In the genomic region with DNA sequence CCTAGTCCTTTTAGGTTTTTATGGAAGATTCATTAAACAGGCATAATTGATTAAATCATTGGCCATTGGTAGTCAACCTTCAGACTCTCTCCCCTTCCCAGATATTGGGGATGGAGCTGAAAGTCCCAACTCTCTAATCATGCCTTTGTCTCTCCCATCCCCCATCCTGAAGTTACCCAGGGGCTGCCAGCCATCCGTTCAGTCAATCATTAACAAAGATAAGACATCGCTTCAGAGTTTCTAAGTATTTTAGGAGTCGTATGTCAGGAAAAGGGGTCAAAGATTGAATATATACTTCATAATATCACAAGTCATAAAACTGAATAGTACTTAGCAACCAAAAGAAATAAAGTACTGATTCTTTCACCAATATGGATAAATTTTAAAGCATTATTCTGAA, we compare ENCODE assay signal across 13 cellular contexts.
"Had no signal": no experiment of that assay in that cellular context is flagged by ENCODE, and none has a peak within 500 bp of the region (broad histone marks: within the 10 kb centered on the region; RNA-seq: fewer than 3 reads in every experiment).

No MANE protein-coding gene starts in this region.

- DNase-seq: activated CD4-positive, alpha-beta T cell treated with anti-CD3 and anti-CD28 coated beads, Interleukin-2, amount 10 ng/mL, durations not matched to agents 7 days and 5 days; activated CD4-positive, CD25-positive, alpha-beta regulatory T cell; activated CD8-positive, alpha-beta memory T cell treated with anti-CD3 and anti-CD28 coated beads, Interleukin-2, amount 50 U/mL, for 48 hours; activated gamma-delta T cell treated with Interleukin-2 at 50 U/mL for 16 hours; activated T-cell treated with anti-CD3 and anti-CD28 coated beads, Interleukin-2, amount 50 U/mL, for 72 hours; amygdala; dermis blood vessel endothelial cell; naive thymus-derived CD4-positive, alpha-beta T cell; pancreas; tibial artery had no signal

- H3K36me3 Mint-ChIP-seq: activated naive CD8-positive, alpha-beta T cell; naive thymus-derived CD4-positive, alpha-beta T cell; stimulated activated memory B cell treated with anti-CD40 and anti-IgM and Interleukin-4, amounts not matched to agents 10 μg/mL and 1 μg/mL and 100 μg/mL, for 72 hours had no signal

- H3K27me3 ChIP-seq: pancreas, tibial artery had no signal

- ATAC-seq: activated T-cell treated with anti-CD3 and anti-CD28 coated beads, Interleukin-2, amount 50 U/mL, for 72 hours; naive thymus-derived CD4-positive, alpha-beta T cell; stimulated activated memory B cell treated with anti-CD40 and anti-IgM and Interleukin-4, amounts not matched to agents 10 μg/mL and 1 μg/mL and 100 μg/mL, for 72 hours had no signal

- H3K36me3 ChIP-seq: pancreas, tibial artery had no signal

- FAIRE-seq: keratinocyte, pancreas had no signal

- H3K27ac Mint-ChIP-seq: activated CD4-positive, alpha-beta T cell treated with anti-CD3 and anti-CD28 coated beads, Interleukin-2, amount 10 ng/mL, durations not matched to agents 7 days and 5 days; activated T-cell treated with anti-CD3 and anti-CD28 coated beads, Interleukin-2, amount 50 U/mL, for 72 hours; stimulated activated memory B cell treated with anti-CD40 and anti-IgM and Interleukin-4, amounts not matched to agents 10 μg/mL and 1 μg/mL and 100 μg/mL, for 72 hours had no signal

- H3K9me3 Mint-ChIP-seq: activated CD4-positive, alpha-beta T cell treated with anti-CD3 and anti-CD28 coated beads, Interleukin-2, amount 10 ng/mL, durations not matched to agents 7 days and 5 days; activated T-cell treated with anti-CD3 and anti-CD28 coated beads, Interleukin-2, amount 50 U/mL, for 72 hours; naive thymus-derived CD4-positive, alpha-beta T cell; stimulated activated memory B cell treated with anti-CD40 and anti-IgM and Interleukin-4, amounts not matched to agents 10 μg/mL and 1 μg/mL and 100 μg/mL, for 72 hours had no signal

- H3K4me3 Mint-ChIP-seq: activated CD4-positive, alpha-beta T cell treated with anti-CD3 and anti-CD28 coated beads, Interleukin-2, amount 10 ng/mL, durations not matched to agents 7 days and 5 days; activated naive CD8-positive, alpha-beta T cell; activated T-cell treated with anti-CD3 and anti-CD28 coated beads, Interleukin-2, amount 50 U/mL, for 72 hours; stimulated activated memory B cell treated with anti-CD40 and anti-IgM and Interleukin-4, amounts not matched to agents 10 μg/mL and 1 μg/mL and 100 μg/mL, for 72 hours had no signal

- H3K27ac ChIP-seq: tibial artery had no signal

- H3K27me3 Mint-ChIP-seq: activated CD4-positive, alpha-beta T cell treated with anti-CD3 and anti-CD28 coated beads, Interleukin-2, amount 10 ng/mL, durations not matched to agents 7 days and 5 days; activated naive CD8-positive, alpha-beta T cell; naive thymus-derived CD4-positive, alpha-beta T cell had no signal

- H3K4me1 ChIP-seq: pancreas, tibial artery had no signal

- H3K9me3 ChIP-seq: pancreas, tibial artery had no signal

- H3K4me3 ChIP-seq: pancreas, tibial artery had no signal
